20 cellular contexts compared by ENCODE assay signal in the genomic region with DNA sequence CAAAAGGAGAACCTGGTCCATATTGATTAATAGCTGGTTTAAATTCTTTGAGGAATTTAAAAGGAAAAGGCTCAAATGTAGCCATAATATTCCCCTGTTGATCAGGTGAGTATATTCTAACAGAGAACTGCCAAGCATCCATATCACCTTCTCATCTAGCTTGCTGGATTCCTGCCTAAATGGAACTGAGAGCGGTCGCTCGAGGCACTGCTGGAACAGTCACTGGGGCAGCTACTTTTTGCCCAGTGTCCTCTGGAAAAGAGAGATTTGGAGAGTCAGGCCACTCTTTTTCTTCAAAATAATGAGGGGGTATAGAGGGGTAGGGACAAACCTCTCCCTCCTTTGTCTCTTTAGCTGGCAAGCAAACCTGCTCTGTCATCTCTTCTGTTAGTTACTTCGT. TPM values are rescaled to one million over a fixed set of nuclear protein-coding genes. Genes with fewer than 3 reads are reported as not detected.
DNase-seq lines count a peak whose midpoint lies in the region; ATAC-seq and TF ChIP-seq lines count a peak whose summit lies in the region.
"Had no signal": no experiment of that assay in that cellular context is flagged by ENCODE, and none has a peak within 500 bp of the region (broad histone marks: within the 10 kb centered on the region; RNA-seq: fewer than 3 reads in every experiment).

No MANE protein-coding gene starts in this region.

- no peaks in the 10 kb centered on the region for H3K79me2 ChIP-seq in GM23338 (replicated peaks; ENCODE audit: insufficient read depth)

- no peak overlapping the region for H3K4me3 ChIP-seq in GM23338
- H3K4me3 ChIP-seq: BLaER1, GM12878 had no signal

- H3F3A ChIP-seq in GM23338 (replicated peaks; ENCODE audit: low read depth) = no peaks in the 10 kb centered on the region

- H3K27me3 ChIP-seq in GM23338 (ENCODE audit: insufficient read depth) = no peaks in the 10 kb centered on the region
- H3K27me3 ChIP-seq: BLaER1 had no signal

- peak overlapping the region; percentile 63; the same call in 1 of the 2 replicates for H3K27ac Mint-ChIP-seq in GM23338
- peak overlapping the region in 4 of 5 experiments; percentile 2 to 83 (median 44) for H3K27ac Mint-ChIP-seq in brain
- no peak overlapping the region for H3K27ac Mint-ChIP-seq in activated CD4-positive, alpha-beta T cell treated with anti-CD3 and anti-CD28 coated beads, Interleukin-2, amount 10 ng/mL, durations not matched to agents 24 days and 14 days
- H3K27ac Mint-ChIP-seq: B cell; CD4-positive, CD25-positive, alpha-beta regulatory T cell; CD8-positive, alpha-beta T cell had no signal

- H3K36me3 ChIP-seq in GM23338 (ENCODE audit: insufficient read depth) = no peaks in the 10 kb centered on the region
- H3K36me3 ChIP-seq: BLaER1 had no signal

- H3K9me3 Mint-ChIP-seq in GM23338 (no peaks in the 10 kb centered on the region), brain (no peaks in the 10 kb centered on the region)
- H3K9me3 Mint-ChIP-seq in activated CD4-positive, alpha-beta T cell treated with anti-CD3 and anti-CD28 coated beads, Interleukin-2, amount 10 ng/mL, durations not matched to agents 24 days and 14 days = no peaks in the 10 kb centered on the region
- H3K9me3 Mint-ChIP-seq: CD4-positive, CD25-positive, alpha-beta regulatory T cell; CD8-positive, alpha-beta T cell had no signal

- no peak for TF ChIP-seq CTCF in GM23338 (conservative IDR thresholded peaks at IDR 0.05; ENCODE audit: low read depth in 2 of 2)
- no peak for TF ChIP-seq CTCF in brain (conservative IDR thresholded peaks at IDR 0.05)

- no peaks in the 10 kb centered on the region for H3K9me2 ChIP-seq in GM23338 (ENCODE audit: insufficient read depth)

- H3K36me3 Mint-ChIP-seq in GM23338 (ENCODE audit: low read depth) = no peaks in the 10 kb centered on the region
- no peaks in the 10 kb centered on the region for H3K36me3 Mint-ChIP-seq in brain
- no peaks in the 10 kb centered on the region for H3K36me3 Mint-ChIP-seq in activated CD4-positive, alpha-beta T cell treated with anti-CD3 and anti-CD28 coated beads, Interleukin-2, amount 10 ng/mL, durations not matched to agents 24 days and 14 days (ENCODE audit: low read depth)

- H2AFZ ChIP-seq in GM23338 = no peak overlapping the region

- no peaks in the 10 kb centered on the region for H3K27me3 Mint-ChIP-seq in GM23338 (ENCODE audit: insufficient read depth, low read depth, poor library complexity)
- peaks cover 6% of the 10 kb centered on the region for H3K27me3 Mint-ChIP-seq in brain
- no peaks in the 10 kb centered on the region for H3K27me3 Mint-ChIP-seq in activated CD4-positive, alpha-beta T cell treated with anti-CD3 and anti-CD28 coated beads, Interleukin-2, amount 10 ng/mL, durations not matched to agents 24 days and 14 days
- H3K27me3 Mint-ChIP-seq: B cell; CD4-positive, CD25-positive, alpha-beta regulatory T cell had no signal

- H3K27ac ChIP-seq in GM23338 (ENCODE audit: low read depth) = no peak overlapping the region
- H3K27ac ChIP-seq: 22Rv1, BLaER1, C4-2B had no signal

- H3K4me3 Mint-ChIP-seq in GM23338 (no peak overlapping the region; the same call in 2 of the 3 replicates), brain (no peak overlapping the region)
- no peak overlapping the region for H3K4me3 Mint-ChIP-seq in activated CD4-positive, alpha-beta T cell treated with anti-CD3 and anti-CD28 coated beads, Interleukin-2, amount 10 ng/mL, durations not matched to agents 24 days and 14 days
- H3K4me3 Mint-ChIP-seq: B cell; CD4-positive, CD25-positive, alpha-beta regulatory T cell; CD8-positive, alpha-beta T cell had no signal

- intact Hi-C loops in activated CD4-positive, alpha-beta T cell treated with anti-CD3 and anti-CD28 coated beads, Interleukin-2, amount 10 ng/mL, durations not matched to agents 24 days and 14 days (cut with micrococcal nuclease) = no loop called here

- DNase-seq in GM23338 (ENCODE audit: low spot score) (no peak), islet precursor cell (peak; percentile 68), retina (peak; percentile 9)
- DNase-seq in activated CD4-positive, alpha-beta T cell treated with anti-CD3 and anti-CD28 coated beads, Interleukin-2, amount 10 ng/mL, durations not matched to agents 24 days and 14 days = no peak
- DNase-seq: CD4-positive, CD25-positive, alpha-beta regulatory T cell; CD8-positive, alpha-beta T cell; DMS 273 treated with DMSO at 0.1 percent for 48 hours; DMS79; EL; GDM1; GOT3; H7 had no signal

- H3K4me2 ChIP-seq in GM23338 = peak overlapping the region; percentile 11; the same call in 1 of the 2 replicates
- H3K4me2 ChIP-seq: BLaER1 had no signal

- peaks cover 48% of the 10 kb centered on the region for H3K4me1 ChIP-seq in GM23338 (ENCODE audit: insufficient read depth)
- H3K4me1 ChIP-seq: BLaER1 had no signal

- no peaks in the 10 kb centered on the region for H4K20me1 ChIP-seq in GM23338 (replicated peaks; ENCODE audit: insufficient read depth)
- H4K20me1 ChIP-seq: BLaER1 had no signal

- H3K4me1 Mint-ChIP-seq in GM23338 = peaks cover 56% of the 10 kb centered on the region
- peaks cover 52% of the 10 kb centered on the region for H3K4me1 Mint-ChIP-seq in brain
- no peaks in the 10 kb centered on the region for H3K4me1 Mint-ChIP-seq in activated CD4-positive, alpha-beta T cell treated with anti-CD3 and anti-CD28 coated beads, Interleukin-2, amount 10 ng/mL, durations not matched to agents 24 days and 14 days
- H3K4me1 Mint-ChIP-seq: B cell; CD4-positive, CD25-positive, alpha-beta regulatory T cell had no signal

- ATAC-seq in GM23338 (no peak), GM18907 (IDR thresholded peaks at IDR 0.05; ENCODE audit: unreplicated experiment) (no peak), GM19324 (IDR thresholded peaks at IDR 0.05; ENCODE audit: low FRiP score, unreplicated experiment) (no peak)
- ATAC-seq: CD8-positive, alpha-beta T cell; GM12878 had no signal

TF ChIP-seq in GM23338, 12 proteins besides CTCF, POLR2A, EP300 and RAD21 (continues in another document):
- TF ChIP-seq, protein P1, sequence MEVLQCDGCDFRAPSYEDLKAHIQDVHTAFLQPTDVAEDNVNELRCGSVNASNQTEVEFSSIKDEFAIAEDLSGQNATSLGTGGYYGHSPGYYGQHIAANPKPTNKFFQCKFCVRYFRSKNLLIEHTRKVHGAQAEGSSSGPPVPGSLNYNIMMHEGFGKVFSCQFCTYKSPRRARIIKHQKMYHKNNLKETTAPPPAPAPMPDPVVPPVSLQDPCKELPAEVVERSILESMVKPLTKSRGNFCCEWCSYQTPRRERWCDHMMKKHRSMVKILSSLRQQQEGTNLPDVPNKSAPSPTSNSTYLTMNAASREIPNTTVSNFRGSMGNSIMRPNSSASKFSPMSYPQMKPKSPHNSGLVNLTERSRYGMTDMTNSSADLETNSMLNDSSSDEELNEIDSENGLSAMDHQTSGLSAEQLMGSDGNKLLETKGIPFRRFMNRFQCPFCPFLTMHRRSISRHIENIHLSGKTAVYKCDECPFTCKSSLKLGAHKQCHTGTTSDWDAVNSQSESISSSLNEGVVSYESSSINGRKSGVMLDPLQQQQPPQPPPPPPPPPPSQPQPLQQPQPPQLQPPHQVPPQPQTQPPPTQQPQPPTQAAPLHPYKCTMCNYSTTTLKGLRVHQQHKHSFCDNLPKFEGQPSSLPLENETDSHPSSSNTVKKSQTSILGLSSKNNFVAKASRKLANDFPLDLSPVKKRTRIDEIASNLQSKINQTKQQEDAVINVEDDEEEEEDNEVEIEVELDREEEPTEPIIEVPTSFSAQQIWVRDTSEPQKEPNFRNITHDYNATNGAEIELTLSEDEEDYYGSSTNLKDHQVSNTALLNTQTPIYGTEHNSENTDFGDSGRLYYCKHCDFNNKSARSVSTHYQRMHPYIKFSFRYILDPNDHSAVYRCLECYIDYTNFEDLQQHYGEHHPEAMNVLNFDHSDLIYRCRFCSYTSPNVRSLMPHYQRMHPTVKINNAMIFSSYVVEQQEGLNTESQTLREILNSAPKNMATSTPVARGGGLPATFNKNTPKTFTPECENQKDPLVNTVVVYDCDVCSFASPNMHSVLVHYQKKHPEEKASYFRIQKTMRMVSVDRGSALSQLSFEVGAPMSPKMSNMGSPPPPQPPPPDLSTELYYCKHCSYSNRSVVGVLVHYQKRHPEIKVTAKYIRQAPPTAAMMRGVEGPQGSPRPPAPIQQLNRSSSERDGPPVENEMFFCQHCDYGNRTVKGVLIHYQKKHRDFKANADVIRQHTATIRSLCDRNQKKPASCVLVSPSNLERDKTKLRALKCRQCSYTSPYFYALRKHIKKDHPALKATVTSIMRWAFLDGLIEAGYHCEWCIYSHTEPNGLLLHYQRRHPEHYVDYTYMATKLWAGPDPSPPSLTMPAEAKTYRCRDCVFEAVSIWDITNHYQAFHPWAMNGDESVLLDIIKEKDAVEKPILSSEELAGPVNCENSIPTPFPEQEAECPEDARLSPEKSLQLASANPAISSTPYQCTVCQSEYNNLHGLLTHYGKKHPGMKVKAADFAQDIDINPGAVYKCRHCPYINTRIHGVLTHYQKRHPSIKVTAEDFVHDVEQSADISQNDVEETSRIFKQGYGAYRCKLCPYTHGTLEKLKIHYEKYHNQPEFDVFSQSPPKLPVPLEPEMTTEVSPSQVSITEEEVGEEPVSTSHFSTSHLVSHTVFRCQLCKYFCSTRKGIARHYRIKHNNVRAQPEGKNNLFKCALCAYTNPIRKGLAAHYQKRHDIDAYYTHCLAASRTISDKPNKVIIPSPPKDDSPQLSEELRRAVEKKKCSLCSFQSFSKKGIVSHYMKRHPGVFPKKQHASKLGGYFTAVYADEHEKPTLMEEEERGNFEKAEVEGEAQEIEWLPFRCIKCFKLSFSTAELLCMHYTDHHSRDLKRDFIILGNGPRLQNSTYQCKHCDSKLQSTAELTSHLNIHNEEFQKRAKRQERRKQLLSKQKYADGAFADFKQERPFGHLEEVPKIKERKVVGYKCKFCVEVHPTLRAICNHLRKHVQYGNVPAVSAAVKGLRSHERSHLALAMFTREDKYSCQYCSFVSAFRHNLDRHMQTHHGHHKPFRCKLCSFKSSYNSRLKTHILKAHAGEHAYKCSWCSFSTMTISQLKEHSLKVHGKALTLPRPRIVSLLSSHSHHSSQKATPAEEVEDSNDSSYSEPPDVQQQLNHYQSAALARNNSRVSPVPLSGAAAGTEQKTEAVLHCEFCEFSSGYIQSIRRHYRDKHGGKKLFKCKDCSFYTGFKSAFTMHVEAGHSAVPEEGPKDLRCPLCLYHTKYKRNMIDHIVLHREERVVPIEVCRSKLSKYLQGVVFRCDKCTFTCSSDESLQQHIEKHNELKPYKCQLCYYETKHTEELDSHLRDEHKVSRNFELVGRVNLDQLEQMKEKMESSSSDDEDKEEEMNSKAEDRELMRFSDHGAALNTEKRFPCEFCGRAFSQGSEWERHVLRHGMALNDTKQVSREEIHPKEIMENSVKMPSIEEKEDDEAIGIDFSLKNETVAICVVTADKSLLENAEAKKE (CRISPR knock-in tag; IDR thresholded peaks at IDR 0.05) = no peak
- TF ChIP-seq STAT1 (IDR thresholded peaks at IDR 0.05; ENCODE audit: unreplicated experiment) (no peak), NANOG (IDR thresholded peaks at IDR 0.05; ENCODE audit: borderline replicate concordance) (no peak), ZNF114 (CRISPR knock-in tag; IDR thresholded peaks at IDR 0.05) (no peak)

RNA-seq across cellular contexts. Expression of a gene that starts 19.5 kb away (rescaled TPM):
- total RNA-seq in GM23338 (2014; rRNA removed; shearing (Covaris generic)) = 0.70 and 2.3 TPM in 2 replicates
- 1.6 and 3.3 TPM in 2 replicates for polyA plus RNA-seq in GM23338 (2016; fragmentation: Nextera tagmentation; extraction: Ambion mirVana)
- 17.0 TPM for polyA plus RNA-seq in brain (ENCODE audit: insufficient read depth, low read depth, low replicate concordance)
- 0.28 TPM in 1 of 2 replicates, not detected in the other for total RNA-seq in activated CD4-positive, alpha-beta T cell treated with anti-CD3 and anti-CD28 coated beads, Interleukin-2, amount 10 ng/mL, durations not matched to agents 24 days and 14 days
- total RNA-seq: B cell; CD4-positive, CD25-positive, alpha-beta regulatory T cell; H7 had no signal

Comparison
In these comparisons a context has a peak if more than half of its experiments do, and no peak if none do; other contexts are left out.
1. DNase-seq: peak in islet precursor cell (single experiment) and retina (single experiment); none in GM23338 (single experiment) and activated CD4-positive, alpha-beta T cell treated with anti-CD3 and anti-CD28 coated beads, Interleukin-2, amount 10 ng/mL, durations not matched to agents 24 days and 14 days (single experiment).